In genomic region chr12:52921488-52922165, GRCh38 we compare ENCODE assay signal across 15 cellular contexts. TPM values are rescaled to one million over a fixed set of nuclear protein-coding genes. Genes with fewer than 3 reads are reported as not detected.
DNase-seq lines count a peak whose midpoint lies in the region; ATAC-seq and TF ChIP-seq lines count a peak whose summit lies in the region.
"Had no signal": no experiment of that assay in that cellular context is flagged by ENCODE, and none has a peak within 500 bp of the region (broad histone marks: within the 10 kb centered on the region; RNA-seq: fewer than 3 reads in every experiment).

No MANE protein-coding gene starts in this region.

- H3K23ac ChIP-seq in mesenchymal stem cell (ENCODE audit: low read length in 2 of 2) (no peak overlapping the region), neuronal stem cell (ENCODE audit: low read depth, low read length, poor library complexity) (no peak overlapping the region)

- H3K4me1 ChIP-seq in Caco-2: peaks cover 50% of the 10 kb centered on the region
- peaks cover 59% of the 10 kb centered on the region for H3K4me1 ChIP-seq in PC-9 (replicated peaks; ENCODE audit: insufficient read depth)
- H3K4me1 ChIP-seq in mesenchymal stem cell (ENCODE audit: control insufficient read depth, insufficient read depth, low read depth, low read length): peaks cover 21% of the 10 kb centered on the region
- peaks cover 0 to 29% of the 10 kb centered on the region in 2 donors for H3K4me1 ChIP-seq in neuronal stem cell (ENCODE audit: control insufficient read depth in 2 of 2, insufficient read depth in 1 of 2, low read depth in 1 of 2, low read length in 2 of 2)
- peaks cover 4% of the 10 kb centered on the region for H3K4me1 ChIP-seq in upper lobe of right lung
- H3K4me1 ChIP-seq in breast epithelium: no peaks in the 10 kb centered on the region

- H3K27me3 ChIP-seq in Caco-2 (replicated peaks; ENCODE audit: control insufficient read depth, insufficient read depth, low read length) (no peaks in the 10 kb centered on the region), PC-9 (ENCODE audit: insufficient read depth, low read depth) (no peaks in the 10 kb centered on the region), mesenchymal stem cell (ENCODE audit: control insufficient read depth in 1 of 2, insufficient read depth in 1 of 2, low read length in 2 of 2) (peaks cover 0 to 19% of the 10 kb centered on the region in 2 experiments), neuronal stem cell (ENCODE audit: control insufficient read depth in 3 of 3, insufficient read depth in 3 of 3, low read depth in 1 of 3, low read length in 3 of 3) (no peaks in the 10 kb centered on the region), upper lobe of right lung (no peaks in the 10 kb centered on the region), breast epithelium (no peaks in the 10 kb centered on the region)

- POLR2A ChIA-PET in Caco-2 (lab: Charles Lee): interaction anchor here (1.2 to 7.4 kb wide), 3 partner anchors 17 to 25 kb away, joined by 4 to 457 read pairs (median 231); partner anchors contain the start of genes KRT18 and KRT8
- POLR2A ChIA-PET in PC-9 (lab: Charles Lee; ENCODE audit: unreplicated experiment): interaction anchor here (0.6 kb wide), 1 partner anchor 67 kb away, joined by 3 read pairs; no protein-coding TSS in a partner anchor

- H3K27ac Mint-ChIP-seq in Caco-2 (ENCODE audit: unreplicated experiment): peak overlapping the region; percentile 98

- H2BK5ac ChIP-seq in mesenchymal stem cell (ENCODE audit: low read depth, low read length, poor library complexity, severe bottlenecking) (no peak overlapping the region), neuronal stem cell (ENCODE audit: low read length) (peak overlapping the region; percentile 10)

- H2BK120ac ChIP-seq in mesenchymal stem cell (ENCODE audit: low read depth, low read length): no peak overlapping the region
- H2BK120ac ChIP-seq in neuronal stem cell (ENCODE audit: low read depth, low read length): peak overlapping the region; percentile 22

- peak overlapping the region in 1 of 2 experiments; percentile 48 for H3K18ac ChIP-seq in mesenchymal stem cell (ENCODE audit: low read depth in 1 of 2, low read length in 2 of 2)
- H3K18ac ChIP-seq in neuronal stem cell (ENCODE audit: low read length): peak overlapping the region; percentile 73

- H3K9ac ChIP-seq in mesenchymal stem cell (ENCODE audit: low read length) (no peak overlapping the region), neuronal stem cell (ENCODE audit: low read depth, low read length, poor library complexity) (no peak overlapping the region)

- WGBS in mesenchymal stem cell: 100% methylated on average over 1 of the region's 1 CpG
- WGBS in neuronal stem cell (ENCODE audit: extremely low coverage in 2 of 2, insufficient read length in 2 of 2, insufficient replicate concordance in 1 of 2), 2 donors: no CpG with 5 or more reads among the region's 1 CpG

- H3K79me2 ChIP-seq in PC-9 (ENCODE audit: low read depth): no peaks in the 10 kb centered on the region

- H3K36me3 ChIP-seq in Caco-2 (ENCODE audit: control insufficient read depth, insufficient read depth, low read length) (no peaks in the 10 kb centered on the region), PC-9 (ENCODE audit: low read depth) (no peaks in the 10 kb centered on the region), mesenchymal stem cell (ENCODE audit: control insufficient read depth in 1 of 2, insufficient read depth in 2 of 2, low read depth in 1 of 2, low read length in 2 of 2) (no peaks in the 10 kb centered on the region), neuronal stem cell (replicated peaks in 1 of 2; ENCODE audit: control insufficient read depth in 2 of 2, insufficient read depth in 2 of 2, low read length in 2 of 2) (no peaks in the 10 kb centered on the region), upper lobe of right lung (no peaks in the 10 kb centered on the region), breast epithelium (no peaks in the 10 kb centered on the region)

- TF ChIP-seq CTCF in Caco-2 (IDR thresholded peaks at IDR 0.05; ENCODE audit: insufficient read depth in 1 of 2, low read depth in 1 of 2, low read length in 1 of 2, severe bottlenecking in 1 of 2, unreplicated experiment in 1 of 2): no peak
- TF ChIP-seq CTCF in PC-9 (conservative IDR thresholded peaks at IDR 0.05): no peak
- TF ChIP-seq CTCF in upper lobe of right lung (IDR thresholded peaks at IDR 0.05): no peak
- TF ChIP-seq CTCF in breast epithelium (IDR thresholded peaks at IDR 0.05): no peak

- no peak for ATAC-seq in upper lobe of right lung
- ATAC-seq in HG02642 (IDR thresholded peaks at IDR 0.05; ENCODE audit: poor library complexity, unreplicated experiment): no peak

- peak overlapping the region; percentile 87 for H4K91ac ChIP-seq in mesenchymal stem cell (ENCODE audit: low read length)
- no peak overlapping the region for H4K91ac ChIP-seq in neuronal stem cell (ENCODE audit: low read depth, low read length, poor library complexity)

- H3K4ac ChIP-seq in mesenchymal stem cell (ENCODE audit: low read depth in 1 of 2, low read length in 2 of 2): no peak overlapping the region
- H3K4ac ChIP-seq in neuronal stem cell (ENCODE audit: low read length): no peak overlapping the region

- no peak overlapping the region for H3K4me3 ChIP-seq in Caco-2 (ENCODE audit: low read depth, low read length)
- no peak overlapping the region for H3K4me3 ChIP-seq in PC-9
- no peak overlapping the region for H3K4me3 ChIP-seq in mesenchymal stem cell (ENCODE audit: insufficient read depth in 1 of 2, low read depth in 1 of 2, low read length in 2 of 2)
- H3K4me3 ChIP-seq in neuronal stem cell (ENCODE audit: low read length in 2 of 2): no peak overlapping the region
- no peak overlapping the region for H3K4me3 ChIP-seq in upper lobe of right lung
- no peak overlapping the region for H3K4me3 ChIP-seq in breast epithelium

- H3F3A ChIP-seq in PC-9 (ENCODE audit: insufficient read depth, low read depth): peaks cover 25% of the 10 kb centered on the region

- H3K4me2 ChIP-seq in PC-9 (peak overlapping the region; percentile 37), mesenchymal stem cell (ENCODE audit: low read length, poor library complexity, severe bottlenecking) (no peak overlapping the region), neuronal stem cell (ENCODE audit: insufficient read depth, low read length, poor library complexity, severe bottlenecking) (no peak overlapping the region)

- H3K27ac ChIP-seq in PC-9 (no peak overlapping the region), mesenchymal stem cell (ENCODE audit: low read length, poor library complexity, severe bottlenecking) (no peak overlapping the region), neuronal stem cell (replicated peaks; ENCODE audit: low read length) (no peak overlapping the region), upper lobe of right lung (no peak overlapping the region), breast epithelium (no peak overlapping the region)
- H3K27ac ChIP-seq: C4-2B had no signal

- peak overlapping the region; percentile 36 for H4K8ac ChIP-seq in mesenchymal stem cell (ENCODE audit: low read length)
- no peak overlapping the region for H4K8ac ChIP-seq in neuronal stem cell (ENCODE audit: low read depth, low read length)

- H2AK5ac ChIP-seq in mesenchymal stem cell (ENCODE audit: low read length, severe bottlenecking) (no peak overlapping the region), neuronal stem cell (ENCODE audit: low read depth, low read length) (peak overlapping the region; percentile 39)

- DNase-seq in Caco-2: no peak
- no peak for DNase-seq in PC-9
- no peak for DNase-seq in mesenchymal stem cell
- DNase-seq in neuronal stem cell (ENCODE audit: low spot score): no peak
- DNase-seq in NCI-H2196 (lab: John Stamatoyannopoulos, UW; ENCODE audit: unreplicated experiment): no peak
- DNase-seq in upper lobe of right lung: no peak
- no peak for DNase-seq in breast epithelium (ENCODE audit: low spot score in 2 of 2)
- DNase-seq: MV-4-11, NCI-H1436, NCI-H2029, NCI-H2171, NCI-H748 treated with DMSO at 0.1 percent for 48 hours had no signal

- H3K9me3 ChIP-seq in Caco-2: no peaks in the 10 kb centered on the region
- no peaks in the 10 kb centered on the region for H3K9me3 ChIP-seq in PC-9 (ENCODE audit: insufficient read depth, low read depth)
- no peaks in the 10 kb centered on the region for H3K9me3 ChIP-seq in mesenchymal stem cell (ENCODE audit: control insufficient read depth, low read length)
- H3K9me3 ChIP-seq in neuronal stem cell (replicated peaks in 1 of 2; ENCODE audit: control insufficient read depth in 2 of 2, insufficient read depth in 1 of 2, low read depth in 1 of 2, low read length in 2 of 2): no peaks in the 10 kb centered on the region
- no peaks in the 10 kb centered on the region for H3K9me3 ChIP-seq in upper lobe of right lung
- no peaks in the 10 kb centered on the region for H3K9me3 ChIP-seq in breast epithelium

- CTCF ChIA-PET in Caco-2 (lab: Charles Lee) (interaction anchor here (0.5 to 2.2 kb wide), 2 partner anchors 11 to 17 kb away, joined by 3 to 7 read pairs; partner anchors contain the start of gene KRT8), PC-9 (lab: Charles Lee) (interaction anchor here (0.6 kb wide), 1 partner anchor 57 kb away, joined by 3 read pairs; no protein-coding TSS in a partner anchor)

- H3K4me3 Mint-ChIP-seq in Caco-2 (ENCODE audit: unreplicated experiment): no peak overlapping the region

- peak overlapping the region; percentile 23 to 43 for H2BK12ac ChIP-seq in mesenchymal stem cell (ENCODE audit: low read length in 2 of 2)
- peak overlapping the region; percentile 28 for H2BK12ac ChIP-seq in neuronal stem cell (ENCODE audit: low read length)

- intact Hi-C loops in Caco-2 (cut with micrococcal nuclease; ENCODE audit: unreplicated experiment) (no loop called here), PC-9 (cut with micrococcal nuclease; ENCODE audit: unreplicated experiment) (no loop called here), upper lobe of right lung (cut with DNase I) (no loop called here), breast epithelium (cut with DNase I; ENCODE audit: low total_unique reads) (no loop called here)

- H3K9me2 ChIP-seq in PC-9 (ENCODE audit: insufficient read depth): no peaks in the 10 kb centered on the region

- H3K79me1 ChIP-seq in mesenchymal stem cell (replicated peaks; ENCODE audit: low read length, poor library complexity, severe bottlenecking) (peaks cover 1% of the 10 kb centered on the region), neuronal stem cell (ENCODE audit: low read depth, low read length) (no peaks in the 10 kb centered on the region)

- BruUV-seq in Caco-2 (replicated peaks; lab: Mats Ljungman, UMichigan) (no TSS peak), PC-9 (replicated peaks; lab: Mats Ljungman, UMichigan) (no TSS peak)

- no peaks in the 10 kb centered on the region for H4K20me1 ChIP-seq in PC-9 (ENCODE audit: insufficient read depth)

- H3K36me3 Mint-ChIP-seq in Caco-2 (ENCODE audit: insufficient read depth, unreplicated experiment): peaks cover 14% of the 10 kb centered on the region

- H2BK15ac ChIP-seq in mesenchymal stem cell (ENCODE audit: low read depth, poor library complexity, severe bottlenecking) (peak overlapping the region; percentile 97), neuronal stem cell (ENCODE audit: low read length) (no peak overlapping the region)

- peaks cover 47% of the 10 kb centered on the region for H3K4me1 Mint-ChIP-seq in Caco-2 (ENCODE audit: low read depth, unreplicated experiment)

- H3K27me3 Mint-ChIP-seq in Caco-2 (ENCODE audit: insufficient read depth, unreplicated experiment): no peaks in the 10 kb centered on the region

- peaks cover 10% of the 10 kb centered on the region for H3K9me3 Mint-ChIP-seq in Caco-2 (ENCODE audit: unreplicated experiment)

- TF ChIP-seq POLR2A in breast epithelium (IDR thresholded peaks at IDR 0.05): no peak

- H2AFZ ChIP-seq in PC-9 (no peak overlapping the region), mesenchymal stem cell (ENCODE audit: low read depth, low read length) (no peak overlapping the region), neuronal stem cell (ENCODE audit: low read length) (no peak overlapping the region)

- H3K14ac ChIP-seq in mesenchymal stem cell (ENCODE audit: low read length in 2 of 2) (no peak overlapping the region), neuronal stem cell (ENCODE audit: low read length) (no peak overlapping the region)

RNA-seq across cellular contexts. Expression of gene KRT8, which starts 16.8 kb away (rescaled TPM):
- total RNA-seq in Caco-2 (2022): 3,707 and 3,725 TPM in 2 replicates
- total RNA-seq in PC-9 (2021): 2,689 and 2,962 TPM in 2 replicates
- 1,135 TPM for polyA plus RNA-seq in mesenchymal stem cell (2013, experiment 1 of 2)
- polyA plus RNA-seq in mesenchymal stem cell (2013, experiment 2 of 2): 1,108 TPM
- polyA plus RNA-seq in neuronal stem cell (2013, experiment 1 of 2): 179 TPM
- 174 TPM for polyA plus RNA-seq in neuronal stem cell (2013, experiment 2 of 2)
- total RNA-seq in upper lobe of right lung: 223 TPM
- total RNA-seq in breast epithelium: 100 to 1,000 TPM in 2 of 3 donors, 1 to 10 TPM in 1; 4.6 to 430 (median 153) TPM
- total RNA-seq: SK-MEL-5 had no signal

RNA-seq across cellular contexts. Expression of gene KRT18, which starts 27.3 kb away (rescaled TPM):
- total RNA-seq in Caco-2 (2022) (2,564 and 2,674 TPM in 2 replicates), PC-9 (2021) (2,869 and 2,977 TPM in 2 replicates), upper lobe of right lung (255 TPM), breast epithelium (100 to 1,000 TPM in 2 of 3 donors, 1 to 10 TPM in 1; 2.1 to 380 (median 213) TPM)
- polyA plus RNA-seq in mesenchymal stem cell (2013, experiment 1 of 2): 831 TPM
- 807 TPM for polyA plus RNA-seq in mesenchymal stem cell (2013, experiment 2 of 2)
- polyA plus RNA-seq in neuronal stem cell (2013, experiment 1 of 2): 80.9 TPM
- polyA plus RNA-seq in neuronal stem cell (2013, experiment 2 of 2): 82.5 TPM
